In the genomic region with DNA sequence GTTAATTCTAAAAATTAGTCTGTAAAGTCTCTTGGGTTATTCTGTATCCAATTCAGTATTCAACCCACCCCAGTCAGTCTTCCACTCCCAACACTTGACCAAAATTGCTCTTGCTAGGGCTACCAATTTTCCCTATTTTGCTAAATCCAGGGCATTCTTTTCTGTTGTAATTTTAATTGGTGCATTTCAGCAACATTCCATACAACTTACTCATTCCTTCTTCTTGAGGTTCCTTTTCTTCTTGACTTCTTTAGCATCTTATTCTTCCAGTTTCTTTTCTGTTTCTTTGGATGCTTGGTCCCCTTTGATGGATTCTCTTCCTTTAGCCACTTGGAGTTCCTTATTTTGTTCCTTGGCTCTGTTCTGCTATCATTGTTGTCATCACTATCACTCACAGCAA, we compare ENCODE assay signal across 24 cellular contexts. TPM values are rescaled to one million over a fixed set of nuclear protein-coding genes. Genes with fewer than 3 reads are reported as not detected.
"Had no signal": no experiment of that assay in that cellular context is flagged by ENCODE, and none has a peak within 500 bp of the region (broad histone marks: within the 10 kb centered on the region; RNA-seq: fewer than 3 reads in every experiment).

No MANE protein-coding gene starts in this region.

- ATAC-seq: left cardiac atrium; lower lobe of right lung; naive thymus-derived CD4-positive, alpha-beta T cell; psoas muscle; stimulated activated naive B cell treated with anti-CD40 and anti-IgM and Interleukin-4, amounts not matched to agents 10 μg/mL and 1 μg/mL and 100 μg/mL, for 72 hours; stimulated activated naive CD8-positive, alpha-beta T cell treated with anti-CD3 and anti-CD28 coated beads, Interleukin-15, amount 100 ng/mL, for 72 hours; upper lobe of right lung had no signal

- DNase-seq: effector CD8-positive, alpha-beta T cell; foreskin melanocyte; head of caudate nucleus; kidney; left cardiac atrium; left ventricle myocardium inferior; lower lobe of right lung; mesenchymal stem cell; naive thymus-derived CD4-positive, alpha-beta T cell; nephron progenitor cell; psoas muscle; sigmoid colon; stimulated activated CD4-positive, alpha-beta T cell treated with anti-CD3 and anti-CD28 coated beads, Interleukin-2, amount 100 ng/mL, for 24 hours; stimulated activated CD4-positive, alpha-beta T cell treated with anti-CD3 and anti-CD28 coated beads, Interleukin-4, amount 100 ng/mL, for 4 hours; stimulated activated naive B cell treated with anti-CD40 and anti-IgM and Interleukin-4, amounts not matched to agents 10 μg/mL and 1 μg/mL and 100 μg/mL, for 72 hours; stimulated activated naive CD8-positive, alpha-beta T cell treated with anti-CD3 and anti-CD28 coated beads, Interleukin-15, amount 100 ng/mL, for 72 hours; testis; upper lobe of right lung had no signal

- H3K4me1 ChIP-seq: left ventricle myocardium inferior, lower lobe of right lung, psoas muscle, right atrium auricular region, sigmoid colon, testis, tibial nerve, upper lobe of right lung, vagina had no signal

- H3K27ac ChIP-seq: coronary artery, hepatocyte, left ventricle myocardium inferior, lower lobe of right lung, psoas muscle, right atrium auricular region, sigmoid colon, skin epidermis, testis, tibial nerve, upper lobe of right lung, vagina had no signal

- H3K9me3 ChIP-seq: left ventricle myocardium inferior, lower lobe of right lung, psoas muscle, right atrium auricular region, testis, tibial nerve, upper lobe of right lung, vagina had no signal

- H3K4me3 ChIP-seq: coronary artery, hepatocyte, left ventricle myocardium inferior, lower lobe of right lung, psoas muscle, right atrium auricular region, sigmoid colon, skin epidermis, testis, tibial nerve, upper lobe of right lung, vagina had no signal

- H3K27me3 ChIP-seq: hepatocyte, right atrium auricular region, sigmoid colon, testis, tibial nerve, upper lobe of right lung, vagina had no signal

- H3K36me3 ChIP-seq: left ventricle myocardium inferior, lower lobe of right lung, right atrium auricular region, sigmoid colon, tibial nerve, upper lobe of right lung, vagina had no signal

RNA-seq across cellular contexts. Expression of a gene that starts 11.2 kb away (rescaled TPM):
- total RNA-seq: naive thymus-derived CD4-positive, alpha-beta T cell; vagina had no signal
